19 cellular contexts compared by ENCODE assay signal in genomic region chr22:49099496-49100124, GRCh38.
DNase-seq lines count a peak whose midpoint lies in the region; ATAC-seq and TF ChIP-seq lines count a peak whose summit lies in the region.
"Had no signal": no experiment of that assay in that cellular context is flagged by ENCODE, and none has a peak within 500 bp of the region (broad histone marks: within the 10 kb centered on the region; RNA-seq: fewer than 3 reads in every experiment).

No MANE protein-coding gene starts in this region.

- H3K27me3 Mint-ChIP-seq in WTC11 (ENCODE audit: low read depth) (no peaks in the 10 kb centered on the region), osteocyte (ENCODE audit: unreplicated experiment) (peaks cover 3% of the 10 kb centered on the region), T-helper 17 cell (peaks cover 37% of the 10 kb centered on the region)
- H3K27me3 Mint-ChIP-seq in activated T-cell treated with anti-CD3 and anti-CD28 coated beads, Interleukin-2, amount 50 U/mL, for 24 hours, result peaks cover 31% of the 10 kb centered on the region

- no peaks in the 10 kb centered on the region for H3K9me3 ChIP-seq in T-helper 17 cell (ENCODE audit: control insufficient read depth, low read length, poor library complexity, severe bottlenecking)
- H3K9me3 ChIP-seq: gastroesophageal sphincter, lower lobe of right lung, Peyer's patch had no signal

- POLR2A ChIA-PET in WTC11 (lab: Charles Lee), result no interaction called here

- H3K4me1 Mint-ChIP-seq in WTC11, result peaks cover 10% of the 10 kb centered on the region
- peaks cover 10% of the 10 kb centered on the region for H3K4me1 Mint-ChIP-seq in osteocyte (ENCODE audit: unreplicated experiment)
- peaks cover 3% of the 10 kb centered on the region for H3K4me1 Mint-ChIP-seq in T-helper 17 cell
- H3K4me1 Mint-ChIP-seq in activated T-cell treated with anti-CD3 and anti-CD28 coated beads, Interleukin-2, amount 50 U/mL, for 24 hours (ENCODE audit: low read depth), result no peaks in the 10 kb centered on the region
- H3K4me1 Mint-ChIP-seq: B cell; naive thymus-derived CD8-positive, alpha-beta T cell had no signal

- H3K4me3 Mint-ChIP-seq in WTC11 (no peak overlapping the region), osteocyte (ENCODE audit: unreplicated experiment) (no peak overlapping the region), T-helper 17 cell (no peak overlapping the region)
- H3K4me3 Mint-ChIP-seq in activated T-cell treated with anti-CD3 and anti-CD28 coated beads, Interleukin-2, amount 50 U/mL, for 24 hours, result no peak overlapping the region
- H3K4me3 Mint-ChIP-seq: B cell; GM23338; naive thymus-derived CD8-positive, alpha-beta T cell had no signal

- no peak overlapping the region for H3K4me3 ChIP-seq in AG10803 (ENCODE audit: low read length)
- H3K4me3 ChIP-seq: gastroesophageal sphincter, GM23338, lower lobe of right lung, Peyer's patch had no signal

- H3K36me3 Mint-ChIP-seq in WTC11 (no peaks in the 10 kb centered on the region), osteocyte (ENCODE audit: unreplicated experiment) (no peaks in the 10 kb centered on the region), T-helper 17 cell (ENCODE audit: low read depth) (no peaks in the 10 kb centered on the region)
- no peaks in the 10 kb centered on the region for H3K36me3 Mint-ChIP-seq in activated T-cell treated with anti-CD3 and anti-CD28 coated beads, Interleukin-2, amount 50 U/mL, for 24 hours (ENCODE audit: low read depth)
- H3K36me3 Mint-ChIP-seq: naive thymus-derived CD8-positive, alpha-beta T cell had no signal

- peaks cover 5% of the 10 kb centered on the region for H3K9me3 Mint-ChIP-seq in WTC11
- no peaks in the 10 kb centered on the region for H3K9me3 Mint-ChIP-seq in osteocyte (ENCODE audit: unreplicated experiment)
- no peaks in the 10 kb centered on the region for H3K9me3 Mint-ChIP-seq in activated T-cell treated with anti-CD3 and anti-CD28 coated beads, Interleukin-2, amount 50 U/mL, for 24 hours
- H3K9me3 Mint-ChIP-seq: activated T-helper 2 cell treated with anti-CD3 and anti-CD28 coated beads, Interferon-gamma antibody, Interleukin-2, Interleukin-4, amounts not matched to agents 10 μg/mL and 5 μg/mL and 100 μg/mL, durations not matched to agents 14 hours and 24 hours and 36 hours; GM23338; naive thymus-derived CD8-positive, alpha-beta T cell had no signal

- CTCF ChIA-PET in WTC11 (lab: Charles Lee), result interaction anchor here (2.0 kb wide), 1 partner anchor 205 kb away, joined by 5 read pairs; no protein-coding TSS in a partner anchor

- H3K27ac Mint-ChIP-seq in WTC11 (no peak overlapping the region), osteocyte (ENCODE audit: unreplicated experiment) (no peak overlapping the region), T-helper 17 cell (no peak overlapping the region)
- H3K27ac Mint-ChIP-seq in activated T-cell treated with anti-CD3 and anti-CD28 coated beads, Interleukin-2, amount 50 U/mL, for 24 hours, result no peak overlapping the region
- H3K27ac Mint-ChIP-seq: activated T-helper 2 cell treated with anti-CD3 and anti-CD28 coated beads, Interferon-gamma antibody, Interleukin-2, Interleukin-4, amounts not matched to agents 10 μg/mL and 5 μg/mL and 100 μg/mL, durations not matched to agents 14 hours and 24 hours and 36 hours; B cell; GM23338; naive thymus-derived CD8-positive, alpha-beta T cell had no signal

- TF ChIP-seq CTCF in AG10803 (conservative IDR thresholded peaks at IDR 0.05; ENCODE audit: low read length) (no peak), WTC11 (IDR thresholded peaks at IDR 0.05) (no peak), osteocyte (IDR thresholded peaks at IDR 0.05) (no peak)

- DNase-seq in AG10803 (ENCODE audit: low read depth) (peak; percentile 12), HT-29 (ENCODE audit: low spot score) (peak; percentile 75), WTC11 (ENCODE audit: low spot score) (no peak), osteocyte (ENCODE audit: extremely low spot score, unreplicated experiment) (peak; percentile 84), T-helper 17 cell (no peak), activated T-cell treated with anti-CD3 and anti-CD28 coated beads for 4 hours (no peak)
- no peak for DNase-seq in activated CD4-positive, alpha-beta T cell treated with anti-CD3 and anti-CD28 coated beads for 1 hour
- no peak for DNase-seq in activated T-cell treated with anti-CD3 and anti-CD28 coated beads, Interleukin-2, amount 50 U/mL, for 24 hours
- DNase-seq: activated CD8-positive, alpha-beta memory T cell treated with anti-CD3 and anti-CD28 coated beads for 24 hours; DMS 273 treated with DMSO at 0.1 percent for 48 hours; lower lobe of right lung; NCI-H187 treated with DMSO at 0.1 percent for 48 hours; T-helper 1 cell had no signal

- ATAC-seq in WTC11 (no peak), T-helper 17 cell (no peak)
- ATAC-seq: gastroesophageal sphincter; GM23338; naive thymus-derived CD8-positive, alpha-beta T cell had no signal

TF ChIP-seq in WTC11, 78 proteins besides CTCF, POLR2A, EP300 and RAD21:
- TF ChIP-seq JAZF1 (CRISPR knock-in tag; IDR thresholded peaks at IDR 0.05) (no peak), HMGXB4 (CRISPR knock-in tag; IDR thresholded peaks at IDR 0.05) (no peak), ZBTB43 (CRISPR knock-in tag; IDR thresholded peaks at IDR 0.05) (0 out of 2 replicates have a peak, but pooled peaks have one; percentile 31), ZNF532 (CRISPR knock-in tag; IDR thresholded peaks at IDR 0.05; ENCODE audit: borderline replicate concordance) (no peak)

Comparison
In these comparisons a context has a peak if more than half of its experiments do, and no peak if none do; other contexts are left out.
1. DNase-seq: peak in AG10803 (single experiment), HT-29 (single experiment) and osteocyte (single experiment); none in WTC11 (single experiment), activated CD4-positive, alpha-beta T cell treated with anti-CD3 and anti-CD28 coated beads for 1 hour (single experiment), T-helper 17 cell (0 of 3), activated T-cell treated with anti-CD3 and anti-CD28 coated beads, Interleukin-2, amount 50 U/mL, for 24 hours (single experiment) and activated T-cell treated with anti-CD3 and anti-CD28 coated beads for 4 hours (single experiment).